Comparison of ENCODE assay signal across 1 cellular context in genomic region chr2:65438137-65438899, GRCh38.
TF ChIP-seq lines count a peak whose summit lies in the region.

No MANE protein-coding gene starts in this region.

TF ChIP-seq in HepG2, 621 proteins besides CTCF, POLR2A, EP300 and RAD21 (continued from another document and continues in another):
- TF ChIP-seq ZNF407 (CRISPR knock-in tag; IDR thresholded peaks at IDR 0.05; ENCODE audit: not compliant biosample characterization) = no peak
- no peak for TF ChIP-seq RFXANK (CRISPR knock-in tag; IDR thresholded peaks at IDR 0.05)
- TF ChIP-seq TEF (CRISPR knock-in tag; IDR thresholded peaks at IDR 0.05) = no peak
- TF ChIP-seq ZNF652 (CRISPR knock-in tag; IDR thresholded peaks at IDR 0.05; ENCODE audit: borderline replicate concordance, low read depth) = no peak; the same call in 1 of the 2 replicates
- TF ChIP-seq ZNF841 (CRISPR knock-in tag; IDR thresholded peaks at IDR 0.05; ENCODE audit: borderline replicate concordance) = no peak
- TF ChIP-seq MYNN (CRISPR knock-in tag; IDR thresholded peaks at IDR 0.05; ENCODE audit: low read depth) = no peak
- no peak for TF ChIP-seq USF2 (IDR thresholded peaks at IDR 0.05; ENCODE audit: low read depth, low read length)
- no peak for TF ChIP-seq USF2 (CRISPR knock-in tag; IDR thresholded peaks at IDR 0.05; ENCODE audit: borderline replicate concordance)
- TF ChIP-seq ETS1 (CRISPR knock-in tag; IDR thresholded peaks at IDR 0.05) = 0 out of 2 replicates have a peak, but pooled peaks have one; percentile 15
- no peak for TF ChIP-seq TFDP2 (CRISPR knock-in tag; IDR thresholded peaks at IDR 0.05)
- TF ChIP-seq ZKSCAN1 (IDR thresholded peaks at IDR 0.05; ENCODE audit: low read length) = no peak
- TF ChIP-seq ERF (CRISPR knock-in tag; IDR thresholded peaks at IDR 0.05) = peak; percentile 68; the same call in 1 of the 2 replicates
- peak; percentile 33; the same call in 1 of the 2 replicates for TF ChIP-seq SP4 (CRISPR knock-in tag; IDR thresholded peaks at IDR 0.05)
- 0 out of 2 replicates have a peak, but pooled peaks have one; percentile 11 for TF ChIP-seq NFYC (CRISPR knock-in tag; IDR thresholded peaks at IDR 0.05)
- TF ChIP-seq ZNF782 (CRISPR knock-in tag; IDR thresholded peaks at IDR 0.05; ENCODE audit: borderline replicate concordance) = no peak
- TF ChIP-seq AHR (CRISPR knock-in tag; IDR thresholded peaks at IDR 0.05) = no peak
- no peak for TF ChIP-seq ZMYM2 (CRISPR knock-in tag; IDR thresholded peaks at IDR 0.05)
- no peak for TF ChIP-seq RBM22 (optimal IDR thresholded peaks at IDR 0.05; ENCODE audit: low read length)
- peak; percentile 43; the same call in 1 of the 2 replicates for TF ChIP-seq PHF8 (CRISPR knock-in tag; IDR thresholded peaks at IDR 0.05)
- TF ChIP-seq ZNF580 (CRISPR knock-in tag; IDR thresholded peaks at IDR 0.05; ENCODE audit: borderline replicate concordance, low read depth) = 0 out of 2 replicates have a peak, but pooled peaks have one; percentile 13
- TF ChIP-seq ZXDC (CRISPR knock-in tag; IDR thresholded peaks at IDR 0.05) = no peak
- TF ChIP-seq RXRB (CRISPR knock-in tag; IDR thresholded peaks at IDR 0.05; ENCODE audit: borderline replicate concordance) = 0 out of 2 replicates have a peak, but pooled peaks have one; percentile 5
- peak; percentile 73; the same call in 1 of the 2 replicates for TF ChIP-seq PITX1 (CRISPR knock-in tag; IDR thresholded peaks at IDR 0.05)
- no peak for TF ChIP-seq THAP8 (CRISPR knock-in tag; IDR thresholded peaks at IDR 0.05; ENCODE audit: borderline replicate concordance)
- TF ChIP-seq NR2F1 (CRISPR knock-in tag; IDR thresholded peaks at IDR 0.05) = peak; percentile 68 to 80
- no peak for TF ChIP-seq CREB1 (IDR thresholded peaks at IDR 0.05)
- no peak for TF ChIP-seq CREB1 (CRISPR knock-in tag; IDR thresholded peaks at IDR 0.05)
- TF ChIP-seq TAF15 (IDR thresholded peaks at IDR 0.05; ENCODE audit: low read depth, low read length, poor library complexity, severe bottlenecking) = no peak
- no peak for TF ChIP-seq ZNF34 (CRISPR knock-in tag; IDR thresholded peaks at IDR 0.05; ENCODE audit: borderline replicate concordance)
- TF ChIP-seq FOSL2 (CRISPR knock-in tag; IDR thresholded peaks at IDR 0.05) = peak; percentile 27; the same call in 1 of the 2 replicates
- TF ChIP-seq TIGD3 (CRISPR knock-in tag; IDR thresholded peaks at IDR 0.05; ENCODE audit: borderline replicate concordance) = no peak
- TF ChIP-seq ZNF772 (CRISPR knock-in tag; IDR thresholded peaks at IDR 0.05) = peak; percentile 62; the same call in 1 of the 2 replicates
- TF ChIP-seq TFE3 (CRISPR knock-in tag; IDR thresholded peaks at IDR 0.05) = no peak
- no peak for TF ChIP-seq POGK (CRISPR knock-in tag; conservative IDR thresholded peaks at IDR 0.05)
